ENCODE assay signal across 1 cellular context in genomic region chr6:91633374-91634184, GRCh38.
TF ChIP-seq lines count a peak whose summit lies in the region.

No MANE protein-coding gene starts in this region.

TF ChIP-seq in GM12878, 131 proteins besides CTCF, POLR2A, EP300 and RAD21 (continued from another document):
- TF ChIP-seq IRF5 (IDR thresholded peaks at IDR 0.05; ENCODE audit: borderline replicate concordance) (0 out of 2 replicates have a peak, but pooled peaks have one; percentile 10), NBN (IDR thresholded peaks at IDR 0.05) (peak; percentile 75), PAX8 (IDR thresholded peaks at IDR 0.05) (no peak), MLLT1 (IDR thresholded peaks at IDR 0.05) (peak; percentile 98), TARDBP (IDR thresholded peaks at IDR 0.05; ENCODE audit: borderline replicate concordance) (no peak)
